Comparison of ENCODE assay signal across 10 cellular contexts in the genomic region with DNA sequence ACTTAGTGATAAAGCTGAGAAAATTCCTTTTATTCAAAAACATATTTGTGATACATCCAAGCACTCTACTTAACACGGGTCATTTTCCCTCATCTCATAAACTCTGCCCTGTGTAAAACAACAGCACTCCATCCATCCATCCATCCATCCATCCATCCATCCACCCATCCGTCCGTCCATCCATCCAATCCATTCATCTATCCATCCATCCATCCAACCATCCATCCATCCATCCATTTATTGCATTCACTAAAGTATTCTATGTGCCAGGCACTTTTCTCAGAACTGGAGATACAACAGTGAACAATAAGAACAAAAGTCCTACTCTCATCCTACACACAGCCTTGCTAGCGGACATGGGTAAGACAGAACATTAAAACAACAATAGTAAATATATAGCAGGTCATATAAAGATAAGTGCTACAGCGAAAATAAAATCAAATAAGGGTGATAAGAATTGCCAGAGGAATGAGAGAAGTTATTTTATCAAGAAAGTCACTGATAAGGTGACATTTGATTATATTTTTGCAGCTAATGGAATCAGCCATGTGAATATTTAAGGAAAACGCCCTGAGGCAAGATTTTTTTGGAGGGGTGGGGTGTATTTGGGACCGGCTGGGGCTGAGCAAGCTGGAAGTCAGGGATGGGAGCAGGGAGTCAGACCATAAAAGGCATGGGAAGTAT.
"Had no signal": no experiment of that assay in that cellular context is flagged by ENCODE, and none has a peak within 500 bp of the region (broad histone marks: within the 10 kb centered on the region; RNA-seq: fewer than 3 reads in every experiment).

No MANE protein-coding gene starts in this region.

- H3K4me3 ChIP-seq: GM23248, K562 had no signal

- H3K9me3 Mint-ChIP-seq: HFFc6 had no signal

- H3K4me3 Mint-ChIP-seq: H9, HFFc6 had no signal

- H3K27ac Mint-ChIP-seq: H9, HFFc6 had no signal

- H3K27ac ChIP-seq: GM23248, HL-60 had no signal

- H2AFZ ChIP-seq: GM23248 had no signal

- H3K9ac ChIP-seq: GM23248 had no signal

- FAIRE-seq: H54, HepG2, K562 had no signal

- DNase-seq: GM23248, GOT3, H9, HCEC 1CT, HFFc6, KG1 had no signal

- ATAC-seq: HepG2, K562 had no signal
